ENCODE assay signal across 14 cellular contexts in the genomic region with DNA sequence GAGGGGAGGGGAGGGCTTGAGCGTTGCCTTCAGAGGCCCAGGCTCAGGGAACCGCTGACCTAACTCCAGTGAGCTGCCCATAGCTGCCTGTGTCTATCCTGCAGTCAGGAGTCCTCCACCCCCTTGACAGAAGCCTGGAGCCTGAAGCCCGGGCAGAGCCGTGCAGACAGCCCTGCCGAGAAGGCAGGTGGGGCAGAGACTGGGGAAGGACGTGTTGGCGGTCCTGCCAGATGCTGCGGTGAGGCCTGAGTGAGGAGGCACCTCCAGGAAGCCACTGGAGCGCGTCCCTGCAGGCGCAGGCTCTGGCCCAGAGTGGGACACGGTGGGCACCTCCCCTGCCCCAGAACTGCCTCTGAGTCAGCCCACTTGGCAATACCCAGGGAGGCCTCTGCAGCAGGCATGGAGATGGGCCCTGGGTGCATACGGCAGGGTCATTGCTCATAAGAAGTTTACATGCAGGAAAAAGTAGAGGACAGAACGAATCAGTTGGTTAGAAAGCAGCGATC.
DNase-seq lines count a peak whose midpoint lies in the region; ATAC-seq lines count a peak whose summit lies in the region.
"Had no signal": no experiment of that assay in that cellular context is flagged by ENCODE, and none has a peak within 500 bp of the region (broad histone marks: within the 10 kb centered on the region; RNA-seq: fewer than 3 reads in every experiment).

No MANE protein-coding gene starts in this region.

- no peaks in the 10 kb centered on the region for H3K36me3 ChIP-seq in BLaER1 treated with 17β-estradiol and CSF1 and Interleukin-3, amounts not matched to agents 10 nM and 100 nM
- no peaks in the 10 kb centered on the region for H3K36me3 ChIP-seq in effector memory CD4-positive, alpha-beta T cell (ENCODE audit: control insufficient read depth, insufficient read depth, low read length)
- H3K36me3 ChIP-seq: WERI-Rb-1 had no signal

- no peaks in the 10 kb centered on the region for H4K20me1 ChIP-seq in BLaER1 treated with 17β-estradiol and CSF1 and Interleukin-3, amounts not matched to agents 10 nM and 100 nM

- H3K9ac ChIP-seq in BLaER1 treated with 17β-estradiol and CSF1 and Interleukin-3, amounts not matched to agents 10 nM and 100 nM, result peak overlapping the region in 1 of 11 experiments; percentile 29; a peak in 1 of 22 replicates

- H3K4me3 ChIP-seq in BLaER1 treated with 17β-estradiol and CSF1 and Interleukin-3, amounts not matched to agents 10 nM and 100 nM, result no peak overlapping the region
- no peak overlapping the region for H3K4me3 ChIP-seq in effector memory CD4-positive, alpha-beta T cell (ENCODE audit: insufficient read depth, low read depth, low read length, poor library complexity, severe bottlenecking)

- no peak for ATAC-seq in HG02759 (IDR thresholded peaks at IDR 0.05; ENCODE audit: unreplicated experiment)
- ATAC-seq: stimulated activated naive B cell treated with anti-CD40 and anti-IgM and Interleukin-4, amounts not matched to agents 10 μg/mL and 1 μg/mL and 100 μg/mL, for 72 hours had no signal

- H3K4me1 ChIP-seq in BLaER1 treated with 17β-estradiol and CSF1 and Interleukin-3, amounts not matched to agents 10 nM and 100 nM, result peaks cover 0 to 27% (median 14%) of the 10 kb centered on the region in 10 experiments; a peak in 14 of 20 replicates
- no peaks in the 10 kb centered on the region for H3K4me1 ChIP-seq in effector memory CD4-positive, alpha-beta T cell (ENCODE audit: control insufficient read depth, insufficient read depth, low read length, poor library complexity, severe bottlenecking)
- H3K4me1 ChIP-seq: testis had no signal

- DNase-seq in DMS79 (lab: John Stamatoyannopoulos, UW) (peak; percentile 91), amniotic epithelial cell (ENCODE audit: low read depth) (peak; percentile 16), posterior vena cava (ENCODE audit: low spot score) (peak; percentile 73), inferior parietal cortex (ENCODE audit: extremely low spot score) (no peak)
- no peak for DNase-seq in effector memory CD4-positive, alpha-beta T cell
- DNase-seq: CD4-positive, CD25-positive, alpha-beta regulatory T cell; NCI-H526; stimulated activated CD4-positive, alpha-beta T cell treated with anti-CD3 and anti-CD28 coated beads, Interleukin-4, amount 100 ng/mL, for 1 hour; stimulated activated naive B cell treated with anti-CD40 and anti-IgM and Interleukin-4, amounts not matched to agents 10 μg/mL and 1 μg/mL and 100 μg/mL, for 72 hours; T-helper 9 cell; WERI-Rb-1 had no signal

- intact Hi-C loops in posterior vena cava (cut with DNase I), result no loop called here

- no peak overlapping the region for H3K27ac ChIP-seq in BLaER1 treated with 17β-estradiol and CSF1 and Interleukin-3, amounts not matched to agents 10 nM and 100 nM
- no peak overlapping the region for H3K27ac ChIP-seq in effector memory CD4-positive, alpha-beta T cell (ENCODE audit: insufficient read depth, low read length, poor library complexity, severe bottlenecking)
- H3K27ac ChIP-seq: testis, WERI-Rb-1 had no signal

- H3K4me2 ChIP-seq in BLaER1 treated with 17β-estradiol and CSF1 and Interleukin-3, amounts not matched to agents 10 nM and 100 nM, result peak overlapping the region in 8 of 11 experiments; percentile 7 to 57 (median 38); a peak in 9 of 22 replicates

- H3K27me3 ChIP-seq in BLaER1 treated with 17β-estradiol and CSF1 and Interleukin-3, amounts not matched to agents 10 nM and 100 nM, result no peaks in the 10 kb centered on the region
- H3K27me3 ChIP-seq in effector memory CD4-positive, alpha-beta T cell (replicated peaks; ENCODE audit: control insufficient read depth, insufficient read depth, low read length, poor library complexity, severe bottlenecking), result no peaks in the 10 kb centered on the region
- H3K27me3 ChIP-seq: testis had no signal

- peaks cover 0 to 9% (median 5%) of the 10 kb centered on the region in 11 experiments; a peak in 12 of 22 replicates for H3K9me3 ChIP-seq in BLaER1 treated with 17β-estradiol and CSF1 and Interleukin-3, amounts not matched to agents 10 nM and 100 nM (replicated peaks in 1 of 11)
- H3K9me3 ChIP-seq in effector memory CD4-positive, alpha-beta T cell (ENCODE audit: control insufficient read depth, low read length), result no peaks in the 10 kb centered on the region
- H3K9me3 ChIP-seq: testis had no signal

Comparison
In these comparisons a context has a peak if more than half of its experiments do, and no peak if none do; other contexts are left out.
1. DNase-seq: peak in DMS79 (single experiment), amniotic epithelial cell (single experiment) and posterior vena cava (single experiment); none in inferior parietal cortex (single experiment) and effector memory CD4-positive, alpha-beta T cell (0 of 3).